Comparison of ENCODE assay signal across 23 cellular contexts in the genomic region with DNA sequence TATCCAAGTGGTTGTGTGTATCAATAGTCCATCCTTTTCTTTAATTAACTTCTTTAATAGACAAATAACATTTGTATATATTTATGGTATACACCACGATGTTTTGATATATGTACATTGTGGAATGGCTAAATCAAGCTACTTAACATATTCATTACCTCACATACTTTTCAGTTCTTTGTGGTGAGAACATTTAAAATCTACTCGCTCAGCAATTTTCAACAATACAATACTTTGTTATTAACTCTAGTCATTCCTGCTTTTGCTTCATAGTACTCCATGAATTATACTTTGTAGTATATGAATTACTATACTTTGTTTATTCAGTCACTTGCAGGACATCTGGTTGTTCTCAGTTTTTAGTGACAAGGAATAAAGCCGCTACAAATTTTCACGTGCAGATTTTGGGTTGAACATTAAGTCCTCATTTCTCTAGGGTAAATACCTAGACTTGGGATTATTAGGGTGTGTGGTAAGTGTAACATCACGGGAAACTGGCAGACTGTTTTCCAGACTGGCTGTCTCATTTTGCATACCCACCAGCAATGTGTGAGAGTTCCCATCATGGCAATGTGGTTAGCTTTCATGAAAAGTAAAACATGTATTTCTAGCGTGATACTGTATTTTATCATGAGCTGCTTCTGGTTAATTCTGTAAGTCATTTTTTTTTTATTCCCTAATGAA.
A peak's percentile ranks its signal among the peaks of the same experiment; 100 is the strongest.
DNase-seq lines count a peak whose midpoint lies in the region; ATAC-seq, FAIRE-seq and TF ChIP-seq lines count a peak whose summit lies in the region.
"Had no signal": no experiment of that assay in that cellular context is flagged by ENCODE, and none has a peak within 500 bp of the region (broad histone marks: within the 10 kb centered on the region; RNA-seq: fewer than 3 reads in every experiment).

No MANE protein-coding gene starts in this region.

- no peak for TF ChIP-seq RAD21 in K562 (CRISPR knock-in tag; conservative IDR thresholded peaks at IDR 0.05 in 1 of 2, IDR thresholded peaks at IDR 0.05 in 1 of 2)

- H3K9me1 ChIP-seq in K562 (ENCODE audit: control insufficient read depth, insufficient read depth, low read length): no peaks in the 10 kb centered on the region

- 0% methylated on average over 6 of the region's 6 CpGs for WGBS in K562 (ENCODE audit: insufficient coverage, low coverage, missing lambda C conversion rate)

- TF ChIP-seq CTCF in left ventricle myocardium inferior (IDR thresholded peaks at IDR 0.05; ENCODE audit: borderline replicate concordance): no peak
- TF ChIP-seq CTCF in right atrium auricular region (IDR thresholded peaks at IDR 0.05): no peak
- TF ChIP-seq CTCF in KMS-11 (conservative IDR thresholded peaks at IDR 0.05; ENCODE audit: low read depth, low read length): no peak
- no peak for TF ChIP-seq CTCF in K562 (IDR thresholded peaks at IDR 0.05 in 2 of 3, conservative IDR thresholded peaks at IDR 0.05 in 1 of 3; ENCODE audit: insufficient read depth in 2 of 3, low read depth in 1 of 3, low read length in 3 of 3)
- TF ChIP-seq CTCF in tibial artery (IDR thresholded peaks at IDR 0.05): no peak

- peaks cover 38% of the 10 kb centered on the region for H3K4me1 ChIP-seq in left ventricle myocardium inferior
- no peaks in the 10 kb centered on the region for H3K4me1 ChIP-seq in right atrium auricular region
- peaks cover 22% of the 10 kb centered on the region for H3K4me1 ChIP-seq in KMS-11 (ENCODE audit: low read depth, poor library complexity, severe bottlenecking)
- H3K4me1 ChIP-seq in K562 (replicated peaks in 1 of 2; ENCODE audit: control insufficient read depth in 2 of 2, insufficient read depth in 2 of 2, low read length in 2 of 2): no peaks in the 10 kb centered on the region
- peaks cover 0 to 6% (median 0%) of the 10 kb centered on the region in 4 donors for H3K4me1 ChIP-seq in tibial artery
- H3K4me1 ChIP-seq: BE2C, SJCRH30 had no signal

- peak overlapping the region; percentile 92 for H3K27ac ChIP-seq in left ventricle myocardium inferior (replicated peaks)
- H3K27ac ChIP-seq in right atrium auricular region: no peak overlapping the region
- peak overlapping the region; percentile 15; the same call in 1 of the 2 replicates for H3K27ac ChIP-seq in KMS-11
- H3K27ac ChIP-seq in K562 (ENCODE audit: extremely low read depth, low read depth, low read length): no peak overlapping the region
- no peak overlapping the region for H3K27ac ChIP-seq in tibial artery
- H3K27ac ChIP-seq: SJCRH30 had no signal

- no peaks in the 10 kb centered on the region for H3K9me3 ChIP-seq in left ventricle myocardium inferior (replicated peaks)
- no peaks in the 10 kb centered on the region for H3K9me3 ChIP-seq in right atrium auricular region
- no peaks in the 10 kb centered on the region for H3K9me3 ChIP-seq in K562 (replicated peaks; ENCODE audit: control insufficient read depth, insufficient read depth, low read depth, low read length)
- no peaks in the 10 kb centered on the region for H3K9me3 ChIP-seq in tibial artery
- H3K9me3 ChIP-seq: BE2C, SJCRH30 had no signal

- H4K20me1 ChIP-seq in KMS-11 (ENCODE audit: insufficient read depth) (no peaks in the 10 kb centered on the region), K562 (replicated peaks; ENCODE audit: control insufficient read depth, insufficient read depth, low read length) (no peaks in the 10 kb centered on the region)

- H2AFZ ChIP-seq in KMS-11 (ENCODE audit: low read depth): peak overlapping the region; percentile 44; the same call in 1 of the 2 replicates
- no peak overlapping the region for H2AFZ ChIP-seq in K562 (ENCODE audit: low read depth, low read length)

- no peak for DNase-seq in left ventricle myocardium inferior
- no peak for DNase-seq in right atrium auricular region (ENCODE audit: low spot score)
- DNase-seq in K562 (ENCODE audit: extremely low read depth in 1 of 4, low spot score in 3 of 4): no peak
- peak; percentile 8 for DNase-seq in superior temporal gyrus (ENCODE audit: extremely low spot score)
- no peak for DNase-seq in tibial artery
- DNase-seq in DMS 273 treated with DMSO at 0.1 percent for 48 hours (lab: John Stamatoyannopoulos, UW): no peak
- DNase-seq in stimulated activated naive CD4-positive, alpha-beta T cell (lab: John Stamatoyannopoulos, UW): no peak
- DNase-seq: BE2C; CD4-positive, CD25-positive, alpha-beta regulatory T cell; DMS79 treated with DMSO at 0.1 percent for 48 hours; H9; KG1; MV-4-11; NCI-H1105 treated with DMSO at 0.1 percent for 48 hours; NCI-H2029 treated with DMSO at 0.1 percent for 48 hours; NCI-H226; NCI-H510A treated with DMSO at 0.1 percent for 48 hours; NCI-H748 treated with DMSO at 0.1 percent for 48 hours; NK-92 treated with Interleukin-12 subunit alpha and Interleukin-12 subunit beta, amount 100 ng/mL, for 24 hours; SJCRH30 had no signal

- intact Hi-C loops in left ventricle myocardium inferior (cut with micrococcal nuclease) (no loop called here), K562 (cut with micrococcal nuclease) (no loop called here), tibial artery (cut with DNase I; ENCODE audit: low total_unique reads) (no loop called here)

- in situ Hi-C loops in K562 (cut with MboI): no loop called here

- ATAC-seq in K562: no peak
- ATAC-seq: Panc1 had no signal

- POLR2A ChIA-PET in K562 (lab: Yijun Ruan, JAX): no interaction called here

- H3K79me2 ChIP-seq in KMS-11 (ENCODE audit: insufficient read depth, low read depth) (no peaks in the 10 kb centered on the region), K562 (ENCODE audit: control insufficient read depth, insufficient read depth, low read length) (no peaks in the 10 kb centered on the region)

- BruUV-seq in K562 (replicated peaks; lab: Mats Ljungman, UMichigan): no TSS peak

- H3K27me3 ChIP-seq in left ventricle myocardium inferior (ENCODE audit: low read depth) (no peaks in the 10 kb centered on the region), right atrium auricular region (no peaks in the 10 kb centered on the region), KMS-11 (ENCODE audit: insufficient read depth, low read depth) (no peaks in the 10 kb centered on the region), K562 (ENCODE audit: control insufficient read depth in 2 of 2, insufficient read depth in 2 of 2, low read length in 2 of 2) (no peaks in the 10 kb centered on the region), tibial artery (no peaks in the 10 kb centered on the region)
- H3K27me3 ChIP-seq: SJCRH30 had no signal

- H3K36me3 ChIP-seq in left ventricle myocardium inferior (no peaks in the 10 kb centered on the region), right atrium auricular region (no peaks in the 10 kb centered on the region), KMS-11 (ENCODE audit: insufficient read depth) (no peaks in the 10 kb centered on the region), K562 (ENCODE audit: control insufficient read depth, insufficient read depth, low read length) (no peaks in the 10 kb centered on the region), tibial artery (no peaks in the 10 kb centered on the region)
- H3K36me3 ChIP-seq: BE2C, SJCRH30 had no signal

- H3K4me2 ChIP-seq in KMS-11 (peak overlapping the region; percentile 59), K562 (ENCODE audit: insufficient read depth, low read length) (no peak overlapping the region)

- no peak for TF ChIP-seq EP300 in K562 (IDR thresholded peaks at IDR 0.05; ENCODE audit: low read length)

- CTCF ChIA-PET in K562 (lab: Yijun Ruan, JAX; ENCODE audit: low intra/inter-chr PET ratio): no interaction called here

- FAIRE-seq in K562 (lab: Jason Lieb, UNC): no peak
- FAIRE-seq: GM12891 had no signal

- no peak for TF ChIP-seq POLR2A in K562 (conservative IDR thresholded peaks at IDR 0.05)

- H3K4me3 ChIP-seq in left ventricle myocardium inferior (peak overlapping the region; percentile 64), right atrium auricular region (no peak overlapping the region), KMS-11 (IDR thresholded peaks at IDR 0.05; ENCODE audit: insufficient read depth, low read depth, low read length) (no peak overlapping the region), K562 (no peak overlapping the region), tibial artery (no peak overlapping the region)
- H3K4me3 ChIP-seq: SJCRH30 had no signal

- H3K9ac ChIP-seq in KMS-11: no peak overlapping the region
- H3K9ac ChIP-seq in K562 (ENCODE audit: insufficient read depth in 1 of 2, low read depth in 2 of 2, low read length in 2 of 2): no peak overlapping the region

TF ChIP-seq in K562, 482 proteins besides CTCF, POLR2A, EP300 and RAD21 (continues in another document):
- TF ChIP-seq PHF20 (IDR thresholded peaks at IDR 0.05; ENCODE audit: partially characterized antibody): no peak
- TF ChIP-seq LARP7 (IDR thresholded peaks at IDR 0.05): no peak
- no peak for TF ChIP-seq HLTF (IDR thresholded peaks at IDR 0.05)
- peak; percentile 62; the same call in 1 of the 2 replicates for TF ChIP-seq ZNF316 (IDR thresholded peaks at IDR 0.05)
- TF ChIP-seq MAFF (IDR thresholded peaks at IDR 0.05; ENCODE audit: low read length): no peak
- no peak for TF ChIP-seq ZNF232 (CRISPR knock-in tag; IDR thresholded peaks at IDR 0.05)
- TF ChIP-seq NEUROD1 (IDR thresholded peaks at IDR 0.05; ENCODE audit: borderline replicate concordance, low read depth, low read length, partially characterized antibody): no peak
- 0 out of 2 replicates have a peak, but pooled peaks have one; percentile 8 for TF ChIP-seq MAFK (IDR thresholded peaks at IDR 0.05; ENCODE audit: low read length)
- TF ChIP-seq CHD1 (IDR thresholded peaks at IDR 0.05; ENCODE audit: low read length): no peak

Comparison
In these comparisons a context has a peak if more than half of its experiments do, and no peak if none do; other contexts are left out.
1. H3K27ac ChIP-seq: peak in left ventricle myocardium inferior (single experiment) and KMS-11 (single experiment); none in right atrium auricular region (0 of 2), K562 (single experiment) and tibial artery (0 of 2).